1 cellular context compared by ENCODE assay signal in the genomic region with DNA sequence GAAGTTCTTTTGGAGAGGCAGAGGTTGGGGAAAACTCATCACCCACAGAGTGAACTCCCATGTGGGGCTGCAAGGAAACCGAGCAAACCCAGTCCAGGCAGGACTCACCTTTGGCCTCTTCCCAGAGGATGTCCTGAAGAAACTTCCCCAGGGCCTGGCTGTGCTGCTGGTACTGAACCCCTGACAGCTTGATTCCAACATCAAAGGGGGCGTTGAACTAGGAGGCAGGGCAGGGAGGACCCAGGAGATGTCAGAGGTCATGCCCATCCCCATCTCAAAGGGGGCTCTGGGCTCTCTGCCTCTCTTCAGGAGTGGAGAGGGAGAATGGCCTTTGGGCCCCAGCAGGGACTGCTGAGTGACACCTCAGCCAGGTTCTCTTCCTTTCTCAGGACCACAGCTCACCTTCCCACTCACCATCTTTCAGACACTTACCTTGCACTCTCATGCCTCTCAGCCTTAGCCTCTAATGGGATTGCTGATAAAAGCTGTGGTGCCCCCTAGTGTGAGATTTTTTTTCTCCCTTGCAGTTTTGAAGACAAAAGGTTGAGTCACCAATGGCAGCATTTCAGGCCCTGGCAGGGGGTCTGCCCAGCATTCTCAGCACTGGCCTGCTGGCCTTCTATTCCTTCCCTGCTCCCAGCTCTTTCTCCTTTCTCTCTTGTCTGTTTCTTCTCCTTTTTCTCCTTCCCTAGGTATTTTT.
A peak's percentile ranks its signal among the peaks of the same experiment; 100 is the strongest.
TF ChIP-seq lines count a peak whose summit lies in the region.

No MANE protein-coding gene starts in this region.

TF ChIP-seq in K562, 482 proteins besides CTCF, POLR2A, EP300 and RAD21:
- TF ChIP-seq POLR2AphosphoS5 (IDR thresholded peaks at IDR 0.05; ENCODE audit: control insufficient read depth, insufficient read depth, low read depth, low read length): 0 out of 2 replicates have a peak, but pooled peaks have one; percentile 16
- TF ChIP-seq, protein P1, sequence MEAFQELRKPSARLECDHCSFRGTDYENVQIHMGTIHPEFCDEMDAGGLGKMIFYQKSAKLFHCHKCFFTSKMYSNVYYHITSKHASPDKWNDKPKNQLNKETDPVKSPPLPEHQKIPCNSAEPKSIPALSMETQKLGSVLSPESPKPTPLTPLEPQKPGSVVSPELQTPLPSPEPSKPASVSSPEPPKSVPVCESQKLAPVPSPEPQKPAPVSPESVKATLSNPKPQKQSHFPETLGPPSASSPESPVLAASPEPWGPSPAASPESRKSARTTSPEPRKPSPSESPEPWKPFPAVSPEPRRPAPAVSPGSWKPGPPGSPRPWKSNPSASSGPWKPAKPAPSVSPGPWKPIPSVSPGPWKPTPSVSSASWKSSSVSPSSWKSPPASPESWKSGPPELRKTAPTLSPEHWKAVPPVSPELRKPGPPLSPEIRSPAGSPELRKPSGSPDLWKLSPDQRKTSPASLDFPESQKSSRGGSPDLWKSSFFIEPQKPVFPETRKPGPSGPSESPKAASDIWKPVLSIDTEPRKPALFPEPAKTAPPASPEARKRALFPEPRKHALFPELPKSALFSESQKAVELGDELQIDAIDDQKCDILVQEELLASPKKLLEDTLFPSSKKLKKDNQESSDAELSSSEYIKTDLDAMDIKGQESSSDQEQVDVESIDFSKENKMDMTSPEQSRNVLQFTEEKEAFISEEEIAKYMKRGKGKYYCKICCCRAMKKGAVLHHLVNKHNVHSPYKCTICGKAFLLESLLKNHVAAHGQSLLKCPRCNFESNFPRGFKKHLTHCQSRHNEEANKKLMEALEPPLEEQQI (IDR thresholded peaks at IDR 0.05): no peak
- no peak for TF ChIP-seq FOSL1 (tag; conservative IDR thresholded peaks at IDR 0.05)
